ENCODE assay signal across 3 cellular contexts in the genomic region with DNA sequence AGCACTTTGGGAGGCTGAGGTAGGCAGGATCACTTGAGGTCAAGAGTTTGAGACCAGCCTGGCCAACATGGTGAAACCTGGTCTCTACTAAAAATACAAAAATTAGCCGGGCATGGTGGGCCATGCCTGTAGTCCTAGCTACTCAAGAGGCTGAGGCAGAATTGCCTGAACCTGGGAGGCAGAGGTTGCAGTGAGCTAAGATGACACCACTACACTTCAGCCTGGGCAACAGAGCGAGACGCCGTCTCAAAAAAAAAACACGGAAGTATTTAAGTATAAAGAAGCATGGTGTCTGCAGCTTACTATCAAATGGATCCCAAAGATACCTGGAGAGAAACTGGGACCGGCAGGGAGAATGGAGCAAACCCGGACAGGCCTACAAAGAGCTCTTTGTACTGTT. TPM values are rescaled to one million over a fixed set of nuclear protein-coding genes. Genes with fewer than 3 reads are reported as not detected.
"Had no signal": no experiment of that assay in that cellular context is flagged by ENCODE, and none has a peak within 500 bp of the region (broad histone marks: within the 10 kb centered on the region; RNA-seq: fewer than 3 reads in every experiment).

No MANE protein-coding gene starts in this region.

RNA-seq across cellular contexts. Expression of gene COL9A3, which starts 32.1 kb away (rescaled TPM):
- total RNA-seq: myocyte; natural killer cell treated with Interleukin-12 subunit alpha and Interleukin-12 subunit beta and Interleukin-15 and Interleukin-18, amount 100 ng/mL, for 72 hours; osteoblast had no signal
